8 cellular contexts compared by ENCODE assay signal in the genomic region with DNA sequence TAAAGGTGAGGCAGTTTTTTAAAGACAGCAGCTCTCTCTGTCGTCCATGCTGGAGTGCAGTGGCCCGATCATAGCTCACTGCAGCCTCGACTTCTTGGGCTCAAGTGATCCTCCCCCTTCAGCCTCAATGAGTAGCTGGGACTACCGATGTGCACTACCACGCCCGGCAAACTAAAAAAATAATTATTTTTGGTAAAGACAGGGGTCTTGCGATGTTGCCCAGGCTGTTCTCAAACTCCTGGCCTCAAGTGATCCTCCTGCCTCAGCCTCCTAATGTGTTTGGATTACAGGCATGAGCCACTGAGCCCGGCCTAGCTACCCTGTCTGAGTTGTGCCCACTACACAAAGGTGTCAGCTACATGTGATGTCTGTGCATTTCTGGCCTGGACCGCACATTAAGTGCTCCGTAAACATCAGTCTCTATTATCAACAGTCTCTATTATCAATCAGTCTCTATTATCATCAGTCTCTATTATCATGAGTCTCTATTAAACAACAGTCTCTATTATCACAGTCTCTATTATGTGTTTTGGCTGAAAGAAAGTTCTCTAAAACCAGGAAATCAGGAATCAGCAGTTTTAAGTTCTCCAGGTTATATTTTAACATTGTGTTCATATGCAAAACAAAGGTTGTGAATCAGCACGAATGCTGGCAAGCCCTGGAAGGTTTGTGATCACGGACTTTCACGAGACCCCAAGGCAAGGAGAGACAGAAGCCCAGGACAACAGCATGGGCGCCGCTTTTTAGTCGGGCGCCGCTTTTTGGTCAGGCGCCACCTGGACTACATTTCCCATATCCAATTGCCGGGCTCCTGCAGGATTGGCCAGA. TPM values are rescaled to one million over a fixed set of nuclear protein-coding genes. Genes with fewer than 3 reads are reported as not detected.
DNase-seq lines count a peak whose midpoint lies in the region; ATAC-seq and TF ChIP-seq lines count a peak whose summit lies in the region.

No MANE protein-coding gene starts in this region.

- peak overlapping the region; percentile 83 for H3K27ac Mint-ChIP-seq in CD4-positive, alpha-beta T cell

- peak overlapping the region; percentile 95 for H2AFZ ChIP-seq in MM.1S (ENCODE audit: low read length)
- peak overlapping the region; percentile 78 for H2AFZ ChIP-seq in neural cell (ENCODE audit: low read depth, low read length)

- H3K4me1 ChIP-seq in MM.1S (ENCODE audit: low read length), result no peaks in the 10 kb centered on the region

- peak overlapping the region; percentile 94 for H3K4me3 Mint-ChIP-seq in CD4-positive, alpha-beta T cell

- no peak for DNase-seq in CD4-positive, alpha-beta T cell
- DNase-seq in MM.1S (no peak), dorsolateral prefrontal cortex (no peak), GM10266 (ENCODE audit: extremely low spot score) (no peak), ecto neural progenitor cell (ENCODE audit: low spot score) (no peak)

- no peaks in the 10 kb centered on the region for H3K36me3 Mint-ChIP-seq in CD4-positive, alpha-beta T cell (ENCODE audit: low read depth)

- CTCF ChIA-PET in CD4-positive, alpha-beta T cell (lab: Charles Lee), result interaction anchor here (1.6 to 1.8 kb wide), 2 partner anchors 13 to 1503 kb away, joined by 4 to 8 read pairs; no protein-coding TSS in a partner anchor

- TF ChIP-seq CTCF in CD4-positive, alpha-beta T cell (IDR thresholded peaks at IDR 0.05), result no peak
- TF ChIP-seq CTCF in MM.1S (IDR thresholded peaks at IDR 0.05; ENCODE audit: low read length), result no peak
- TF ChIP-seq CTCF in dorsolateral prefrontal cortex (IDR thresholded peaks at IDR 0.05 in 54 of 56, conservative IDR thresholded peaks at IDR 0.05 in 2 of 56; ENCODE audit: low read depth in 1 of 56, partially characterized antibody in 56 of 56), result peak in 2 of 56 donors; percentile 26 to 47
- TF ChIP-seq CTCF in neural cell (IDR thresholded peaks at IDR 0.05; ENCODE audit: poor library complexity, severe bottlenecking), result no peak
- no peak for TF ChIP-seq CTCF in GM10266 (IDR thresholded peaks at IDR 0.05; ENCODE audit: control insufficient read depth, insufficient read depth, low read depth, missing control alignments)

- H3K9ac ChIP-seq in MM.1S (ENCODE audit: low read length) (peak overlapping the region; percentile 37; the same call in 1 of the 2 replicates), neural cell (ENCODE audit: low read length) (peak overlapping the region; percentile 69)

- H3K9me2 ChIP-seq in MM.1S (replicated peaks; ENCODE audit: insufficient read depth, low read length) (no peaks in the 10 kb centered on the region), neural cell (ENCODE audit: insufficient read depth, low read length) (no peaks in the 10 kb centered on the region)

- H3K4me1 Mint-ChIP-seq in CD4-positive, alpha-beta T cell (ENCODE audit: low read depth), result peaks cover 33% of the 10 kb centered on the region

- no peak for TF ChIP-seq EP300 in neural cell (conservative IDR thresholded peaks at IDR 0.05; ENCODE audit: poor library complexity, severe bottlenecking)

- TF ChIP-seq RAD21 in neural cell (conservative IDR thresholded peaks at IDR 0.05), result no peak

- H3K4me2 ChIP-seq in MM.1S (ENCODE audit: low read depth, low read length) (peak overlapping the region; percentile 79), neural cell (ENCODE audit: low read length) (peak overlapping the region; percentile 75)

- no peaks in the 10 kb centered on the region for H3K79me2 ChIP-seq in MM.1S (ENCODE audit: low read length)
- H3K79me2 ChIP-seq in neural cell (replicated peaks; ENCODE audit: insufficient read depth, low read length), result no peaks in the 10 kb centered on the region

- POLR2A ChIA-PET in CD4-positive, alpha-beta T cell (lab: Charles Lee), result interaction anchor here (0.6 to 1.6 kb wide), 2 partner anchors 95 to 376 kb away, joined by 3 to 4 read pairs; a partner anchor contains a TSS

- no peak for ATAC-seq in CD4-positive, alpha-beta T cell (ENCODE audit: poor library complexity)
- no peak for ATAC-seq in HG03280 (IDR thresholded peaks at IDR 0.05; ENCODE audit: unreplicated experiment)
- no peak for ATAC-seq in GM19023 (IDR thresholded peaks at IDR 0.05; ENCODE audit: unreplicated experiment)

- peak overlapping the region; percentile 16 for H3K27ac ChIP-seq in CD4-positive, alpha-beta T cell (ENCODE audit: low read depth, low read length)
- H3K27ac ChIP-seq in MM.1S (ENCODE audit: low read length) (peak overlapping the region; percentile 76; the same call in 1 of the 2 replicates), dorsolateral prefrontal cortex (peak overlapping the region; percentile 37 to 98 (median 91)), neural cell (ENCODE audit: low read length) (peak overlapping the region; percentile 56)

- H3K4me3 ChIP-seq in MM.1S (ENCODE audit: low read length) (peak overlapping the region; percentile 60), dorsolateral prefrontal cortex (peak overlapping the region; percentile 64 to 100 (median 96)), neural cell (ENCODE audit: low read length) (peak overlapping the region; percentile 95)

- peaks cover 4% of the 10 kb centered on the region for H3K27me3 Mint-ChIP-seq in CD4-positive, alpha-beta T cell

- H4K20me1 ChIP-seq in MM.1S (ENCODE audit: insufficient read depth, low read length) (no peaks in the 10 kb centered on the region), neural cell (ENCODE audit: insufficient read depth) (no peaks in the 10 kb centered on the region)

- no peaks in the 10 kb centered on the region for H3K27me3 ChIP-seq in CD4-positive, alpha-beta T cell (ENCODE audit: control insufficient read depth, insufficient read depth, low read length)
- H3K27me3 ChIP-seq in MM.1S (replicated peaks; ENCODE audit: insufficient read depth, low read length), result no peaks in the 10 kb centered on the region
- H3K27me3 ChIP-seq in dorsolateral prefrontal cortex, result no peaks in the 10 kb centered on the region
- no peaks in the 10 kb centered on the region for H3K27me3 ChIP-seq in neural cell (ENCODE audit: insufficient read depth, low read depth, low read length)

- no peaks in the 10 kb centered on the region for H3K36me3 ChIP-seq in MM.1S (replicated peaks; ENCODE audit: insufficient read depth, low read length)
- H3K36me3 ChIP-seq in neural cell (ENCODE audit: insufficient read depth, low read length), result no peaks in the 10 kb centered on the region

- no peaks in the 10 kb centered on the region for H3F3A ChIP-seq in MM.1S (ENCODE audit: insufficient read depth, low read length)
- H3F3A ChIP-seq in neural cell (ENCODE audit: insufficient read depth, low read length, poor library complexity, severe bottlenecking), result no peaks in the 10 kb centered on the region

- peaks cover 2% of the 10 kb centered on the region for H3K9me3 Mint-ChIP-seq in CD4-positive, alpha-beta T cell

- no peaks in the 10 kb centered on the region for H3K9me3 ChIP-seq in CD4-positive, alpha-beta T cell (ENCODE audit: control insufficient read depth, low read length)
- H3K9me3 ChIP-seq in MM.1S (replicated peaks; ENCODE audit: insufficient read depth, low read length) (no peaks in the 10 kb centered on the region), neural cell (ENCODE audit: low read length) (no peaks in the 10 kb centered on the region)

- intact Hi-C loops in CD4-positive, alpha-beta T cell (cut with DNase I, micrococcal nuclease), result loop anchor here (1.0 to 10.0 kb wide), 4 partner anchors 376 to 906 kb away; a partner anchor contains a TSS
- intact Hi-C loops in dorsolateral prefrontal cortex (cut with DNase I), result loop anchor here in 1 of 2 donors (10.0 kb wide), 1 partner anchor 424 kb away; no protein-coding TSS in a partner anchor

TF ChIP-seq in neural cell, 6 proteins besides CTCF, POLR2A, EP300 and RAD21:
- TF ChIP-seq TAF1 (IDR thresholded peaks at IDR 0.05; ENCODE audit: low read depth) (no peak), EZH2 (IDR thresholded peaks at IDR 0.05; ENCODE audit: borderline replicate concordance, insufficient read depth, low read length, poor library complexity, severe bottlenecking) (no peak), SMC3 (conservative IDR thresholded peaks at IDR 0.05; ENCODE audit: poor library complexity) (no peak), MXI1 (conservative IDR thresholded peaks at IDR 0.05; ENCODE audit: poor library complexity, severe bottlenecking) (no peak), POLR2AphosphoS5 (IDR thresholded peaks at IDR 0.05) (no peak)
- TF ChIP-seq, protein P1, sequence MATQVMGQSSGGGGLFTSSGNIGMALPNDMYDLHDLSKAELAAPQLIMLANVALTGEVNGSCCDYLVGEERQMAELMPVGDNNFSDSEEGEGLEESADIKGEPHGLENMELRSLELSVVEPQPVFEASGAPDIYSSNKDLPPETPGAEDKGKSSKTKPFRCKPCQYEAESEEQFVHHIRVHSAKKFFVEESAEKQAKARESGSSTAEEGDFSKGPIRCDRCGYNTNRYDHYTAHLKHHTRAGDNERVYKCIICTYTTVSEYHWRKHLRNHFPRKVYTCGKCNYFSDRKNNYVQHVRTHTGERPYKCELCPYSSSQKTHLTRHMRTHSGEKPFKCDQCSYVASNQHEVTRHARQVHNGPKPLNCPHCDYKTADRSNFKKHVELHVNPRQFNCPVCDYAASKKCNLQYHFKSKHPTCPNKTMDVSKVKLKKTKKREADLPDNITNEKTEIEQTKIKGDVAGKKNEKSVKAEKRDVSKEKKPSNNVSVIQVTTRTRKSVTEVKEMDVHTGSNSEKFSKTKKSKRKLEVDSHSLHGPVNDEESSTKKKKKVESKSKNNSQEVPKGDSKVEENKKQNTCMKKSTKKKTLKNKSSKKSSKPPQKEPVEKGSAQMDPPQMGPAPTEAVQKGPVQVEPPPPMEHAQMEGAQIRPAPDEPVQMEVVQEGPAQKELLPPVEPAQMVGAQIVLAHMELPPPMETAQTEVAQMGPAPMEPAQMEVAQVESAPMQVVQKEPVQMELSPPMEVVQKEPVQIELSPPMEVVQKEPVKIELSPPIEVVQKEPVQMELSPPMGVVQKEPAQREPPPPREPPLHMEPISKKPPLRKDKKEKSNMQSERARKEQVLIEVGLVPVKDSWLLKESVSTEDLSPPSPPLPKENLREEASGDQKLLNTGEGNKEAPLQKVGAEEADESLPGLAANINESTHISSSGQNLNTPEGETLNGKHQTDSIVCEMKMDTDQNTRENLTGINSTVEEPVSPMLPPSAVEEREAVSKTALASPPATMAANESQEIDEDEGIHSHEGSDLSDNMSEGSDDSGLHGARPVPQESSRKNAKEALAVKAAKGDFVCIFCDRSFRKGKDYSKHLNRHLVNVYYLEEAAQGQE (IDR thresholded peaks at IDR 0.05; ENCODE audit: borderline replicate concordance), result no peak

RNA-seq across cellular contexts. Expression of a gene that starts 0.7 kb away (rescaled TPM):
- total RNA-seq in CD4-positive, alpha-beta T cell, result 10 to 100 TPM; 19.3 to 21.7 TPM
- 10 to 100 TPM; 20.9 to 71.9 (median 41.3) TPM for total RNA-seq in dorsolateral prefrontal cortex
- 15.2 and 25.6 TPM in 2 replicates for polyA plus RNA-seq in neural cell
- 23.9 and 32.5 TPM in 2 replicates for polyA minus RNA-seq in neural cell

Comparison
In these comparisons a context has a peak if more than half of its experiments do, and no peak if none do; other contexts are left out.
1. H3K27ac ChIP-seq: peak in every context shown above with its lines; median percentile 91 in dorsolateral prefrontal cortex; 76 in MM.1S; 56 in neural cell; 16 in CD4-positive, alpha-beta T cell.